In genomic region chr10:1542941-1543340, GRCh38 we compare ENCODE assay signal across 25 cellular contexts.
"Had no signal": no experiment of that assay in that cellular context is flagged by ENCODE, and none has a peak within 500 bp of the region (broad histone marks: within the 10 kb centered on the region; RNA-seq: fewer than 3 reads in every experiment).

No MANE protein-coding gene starts in this region.

- H3K4me2 ChIP-seq: KMS-11, SK-N-SH had no signal

- H3K27ac ChIP-seq: brain microvascular endothelial cell, KMS-11, SJSA1 had no signal

- H3K4me3 Mint-ChIP-seq: activated B cell treated with CpG ODN at 0.5 μM for 24 hours; activated CD8-positive, alpha-beta T cell treated with anti-CD3 and anti-CD28 coated beads for 36 hours; activated naive CD8-positive, alpha-beta T cell treated with anti-CD3 and anti-CD28 coated beads for 36 hours; activated T-cell treated with anti-CD3 and anti-CD28 coated beads, Interleukin-2, amount 50 U/mL, for 72 hours; activated T-helper 17 cell treated with anti-CD3 and anti-CD28 coated beads, Interleukin-2, amount 50 U/mL, for 72 hours; central memory CD8-positive, alpha-beta T cell; T-helper 1 cell treated with Interleukin-12 subunit alpha and Interleukin-12 subunit beta and Interleukin-4 antibody, amounts not matched to agents 30 μg/mL and 1 μg/mL, for 36 hours; T-helper 2 cell treated with Interferon-gamma antibody and Interleukin-4, amounts not matched to agents 5 μg/mL and 100 μg/mL, for 36 hours had no signal

- H3K9me3 ChIP-seq: SJSA1, SK-N-SH had no signal

- DNase-seq: activated B cell treated with CpG ODN at 0.5 μM for 24 hours; activated CD4-positive, alpha-beta T cell treated with anti-CD3 and anti-CD28 coated beads for 48 hours; activated CD4-positive, CD25-positive, alpha-beta regulatory T cell treated with anti-CD3 and anti-CD28 coated beads, Interleukin-2, amount 50 U/mL, for 72 hours; activated CD8-positive, alpha-beta T cell treated with anti-CD3 and anti-CD28 coated beads for 36 hours; activated gamma-delta T cell treated with Interleukin-2 at 50 U/mL for 16 hours; activated naive CD4-positive, alpha-beta T cell treated with anti-CD3 and anti-CD28 coated beads, Interleukin-2, amount 50 U/mL, for 16 hours; activated naive CD8-positive, alpha-beta T cell treated with anti-CD3 and anti-CD28 coated beads for 36 hours; activated T-cell treated with anti-CD3 and anti-CD28 coated beads, Interleukin-2, amount 50 U/mL, for 1 hour; activated T-cell treated with anti-CD3 and anti-CD28 coated beads, Interleukin-2, amount 50 U/mL, for 72 hours; amniotic stem cell; brain microvascular endothelial cell; MM.1S; MV-4-11; NCI-H187 treated with DMSO at 0.1 percent for 48 hours; NCI-H2081; NCI-H345; NCI-H524 treated with DMSO at 0.1 percent for 48 hours; SHP77 treated with DMSO at 0.1 percent for 48 hours; SK-N-SH had no signal

- H3K4me1 ChIP-seq: SJSA1 had no signal

- H3K27ac Mint-ChIP-seq: activated B cell treated with CpG ODN at 0.5 μM for 24 hours; activated CD8-positive, alpha-beta T cell treated with anti-CD3 and anti-CD28 coated beads for 36 hours; activated naive CD8-positive, alpha-beta T cell treated with anti-CD3 and anti-CD28 coated beads for 36 hours; activated T-cell treated with anti-CD3 and anti-CD28 coated beads, Interleukin-2, amount 50 U/mL, for 72 hours; activated T-helper 17 cell treated with anti-CD3 and anti-CD28 coated beads, Interleukin-2, amount 50 U/mL, for 72 hours; T-helper 1 cell treated with Interleukin-12 subunit alpha and Interleukin-12 subunit beta and Interleukin-4 antibody, amounts not matched to agents 30 μg/mL and 1 μg/mL, for 36 hours; T-helper 2 cell treated with Interferon-gamma antibody and Interleukin-4, amounts not matched to agents 5 μg/mL and 100 μg/mL, for 36 hours had no signal

- H3K36me3 Mint-ChIP-seq: activated naive CD8-positive, alpha-beta T cell treated with anti-CD3 and anti-CD28 coated beads for 36 hours had no signal

- H3K4me3 ChIP-seq: SJSA1 had no signal

- H3K27me3 ChIP-seq: brain microvascular endothelial cell had no signal

- H3K9me3 Mint-ChIP-seq: activated B cell treated with CpG ODN at 0.5 μM for 24 hours; activated CD8-positive, alpha-beta T cell treated with anti-CD3 and anti-CD28 coated beads for 36 hours; activated naive CD8-positive, alpha-beta T cell treated with anti-CD3 and anti-CD28 coated beads for 36 hours; activated T-cell treated with anti-CD3 and anti-CD28 coated beads, Interleukin-2, amount 50 U/mL, for 72 hours; activated T-helper 17 cell treated with anti-CD3 and anti-CD28 coated beads, Interleukin-2, amount 50 U/mL, for 72 hours; central memory CD8-positive, alpha-beta T cell; T-helper 1 cell treated with Interleukin-12 subunit alpha and Interleukin-12 subunit beta and Interleukin-4 antibody, amounts not matched to agents 30 μg/mL and 1 μg/mL, for 36 hours; T-helper 2 cell treated with Interferon-gamma antibody and Interleukin-4, amounts not matched to agents 5 μg/mL and 100 μg/mL, for 36 hours had no signal

- H3K36me3 ChIP-seq: brain microvascular endothelial cell, SJSA1 had no signal

- H3K27me3 Mint-ChIP-seq: activated B cell treated with CpG ODN at 0.5 μM for 24 hours; activated naive CD8-positive, alpha-beta T cell treated with anti-CD3 and anti-CD28 coated beads for 36 hours; activated T-helper 17 cell treated with anti-CD3 and anti-CD28 coated beads, Interleukin-2, amount 50 U/mL, for 72 hours; central memory CD8-positive, alpha-beta T cell had no signal

- H3K4me1 Mint-ChIP-seq: activated B cell treated with CpG ODN at 0.5 μM for 24 hours; activated naive CD8-positive, alpha-beta T cell treated with anti-CD3 and anti-CD28 coated beads for 36 hours; activated T-helper 17 cell treated with anti-CD3 and anti-CD28 coated beads, Interleukin-2, amount 50 U/mL, for 72 hours; central memory CD8-positive, alpha-beta T cell had no signal
